Comparison of ENCODE assay signal across 8 cellular contexts in the genomic region with DNA sequence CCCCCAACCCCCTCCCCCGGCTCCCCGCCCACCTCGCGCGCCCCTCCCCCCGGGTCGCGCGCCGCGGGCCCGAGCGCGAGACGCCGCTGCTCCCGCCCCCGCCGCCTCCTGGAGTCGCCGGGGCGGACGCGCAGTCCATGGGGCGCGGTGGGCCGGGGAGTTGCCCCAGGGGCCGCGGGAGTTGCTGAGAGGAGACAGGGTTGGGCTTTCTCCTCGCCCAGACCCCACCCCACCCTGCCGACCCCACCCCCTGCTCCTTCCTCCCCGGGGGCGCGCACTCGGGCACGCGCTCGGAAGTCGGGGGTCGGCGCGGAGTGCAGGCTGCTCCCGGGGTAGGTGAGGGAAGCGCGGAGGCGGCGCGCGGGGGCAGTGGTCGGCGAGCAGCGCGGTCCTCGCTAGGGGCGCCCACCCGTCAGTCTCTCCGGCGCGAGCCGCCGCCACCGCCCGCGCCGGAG. TPM values are rescaled to one million over a fixed set of nuclear protein-coding genes. Genes with fewer than 3 reads are reported as not detected.
A peak's percentile ranks its signal among the peaks of the same experiment; 100 is the strongest.
DNase-seq lines count a peak whose midpoint lies in the region; ATAC-seq and TF ChIP-seq lines count a peak whose summit lies in the region.

A gene (plus strand): TSS at position 275 of the 455 bp plus-strand sequence. CDS start 297 bp downstream, outside the sequence.

- H3K23ac ChIP-seq in neuronal stem cell (ENCODE audit: low read depth, low read length, poor library complexity) = peak within 1 kb of the TSS; percentile 96

- BruUV-seq in Caco-2 (replicated peaks; lab: Mats Ljungman, UMichigan) = no TSS peak

- H3K4me3 ChIP-seq in Caco-2 (ENCODE audit: low read depth, low read length) = peak within 1 kb of the TSS; percentile 92
- H3K4me3 ChIP-seq in neuronal stem cell (ENCODE audit: low read length in 2 of 2) = peak within 1 kb of the TSS; percentile 91 to 96

- peak within 1 kb of the TSS; percentile 96 for H2BK5ac ChIP-seq in neuronal stem cell (ENCODE audit: low read length)

- WGBS in neuronal stem cell (ENCODE audit: extremely low coverage in 2 of 2, insufficient read length in 2 of 2, insufficient replicate concordance in 1 of 2), 2 donors = no CpG with 5 or more reads among the region's 65 CpGs

- DNase-seq in Caco-2 (peak; percentile 94 to 95), GM19240 (ENCODE audit: insufficient read length, low spot score) (peak; percentile 36), NCI-H526 (lab: John Stamatoyannopoulos, UW) (peak; percentile 70 to 98), glomerular endothelial cell (ENCODE audit: extremely low read depth, low read depth, low spot score) (no peak), neuronal stem cell (ENCODE audit: low spot score) (peak; percentile 91)
- DNase-seq in activated naive CD8-positive, alpha-beta T cell treated with anti-CD3 and anti-CD28 coated beads, Interleukin-2, amount 10 ng/mL, durations not matched to agents 7 days and 5 days = peak; percentile 45
- no peak for DNase-seq in NK-92 treated with Interleukin-12 subunit alpha and Interleukin-12 subunit beta, amount 100 ng/mL, for 24 hours (lab: John Stamatoyannopoulos, UW)

- H3K4me1 ChIP-seq in Caco-2 = peaks cover 45% of the 10 kb centered on the region
- peaks cover 9 to 23% of the 10 kb centered on the region in 2 donors for H3K4me1 ChIP-seq in neuronal stem cell (ENCODE audit: control insufficient read depth in 2 of 2, insufficient read depth in 1 of 2, low read depth in 1 of 2, low read length in 2 of 2)

- H2BK120ac ChIP-seq in neuronal stem cell (ENCODE audit: low read depth, low read length) = peak within 1 kb of the TSS; percentile 72

- no peak within 1 kb of the TSS for H3K14ac ChIP-seq in neuronal stem cell (ENCODE audit: low read length)

- H3K4me2 ChIP-seq in neuronal stem cell (ENCODE audit: insufficient read depth, low read length, poor library complexity, severe bottlenecking) = peak within 1 kb of the TSS; percentile 95

- TF ChIP-seq CTCF in Caco-2 (IDR thresholded peaks at IDR 0.05; ENCODE audit: insufficient read depth in 1 of 2, low read depth in 1 of 2, low read length in 1 of 2, severe bottlenecking in 1 of 2, unreplicated experiment in 1 of 2) = no peak

- H3K36me3 Mint-ChIP-seq in Caco-2 (ENCODE audit: insufficient read depth, unreplicated experiment) = peaks cover 40% of the 10 kb centered on the region
- H3K36me3 Mint-ChIP-seq in activated naive CD8-positive, alpha-beta T cell treated with anti-CD3 and anti-CD28 coated beads, Interleukin-2, amount 10 ng/mL, durations not matched to agents 7 days and 5 days = peaks cover 2% of the 10 kb centered on the region

- H3K4me1 Mint-ChIP-seq in Caco-2 (ENCODE audit: low read depth, unreplicated experiment) = peaks cover 30% of the 10 kb centered on the region
- H3K4me1 Mint-ChIP-seq in activated naive CD8-positive, alpha-beta T cell treated with anti-CD3 and anti-CD28 coated beads, Interleukin-2, amount 10 ng/mL, durations not matched to agents 7 days and 5 days = peaks cover 15% of the 10 kb centered on the region

- H3K27ac ChIP-seq in neuronal stem cell (replicated peaks; ENCODE audit: low read length) = peak within 1 kb of the TSS; percentile 97

- no peak within 1 kb of the TSS for H3K4ac ChIP-seq in neuronal stem cell (ENCODE audit: low read length)

- peak within 1 kb of the TSS; percentile 90 for H3K27ac Mint-ChIP-seq in Caco-2 (ENCODE audit: unreplicated experiment)
- no peak within 1 kb of the TSS for H3K27ac Mint-ChIP-seq in activated naive CD8-positive, alpha-beta T cell treated with anti-CD3 and anti-CD28 coated beads, Interleukin-2, amount 10 ng/mL, durations not matched to agents 7 days and 5 days

- H3K27me3 Mint-ChIP-seq in Caco-2 (ENCODE audit: insufficient read depth, unreplicated experiment) = no peaks in the 10 kb centered on the region
- peaks cover 77% of the 10 kb centered on the region for H3K27me3 Mint-ChIP-seq in activated naive CD8-positive, alpha-beta T cell treated with anti-CD3 and anti-CD28 coated beads, Interleukin-2, amount 10 ng/mL, durations not matched to agents 7 days and 5 days

- CTCF ChIA-PET in Caco-2 (lab: Charles Lee) = no interaction called here

- H2AFZ ChIP-seq in neuronal stem cell (ENCODE audit: low read length) = peak within 1 kb of the TSS; percentile 94

- intact Hi-C loops in Caco-2 (cut with micrococcal nuclease; ENCODE audit: unreplicated experiment) = loop anchor here (1.0 kb wide), 1 partner anchor 205 kb away; no protein-coding TSS in a partner anchor

- H2BK12ac ChIP-seq in neuronal stem cell (ENCODE audit: low read length) = peak within 1 kb of the TSS; percentile 59

- H3K9ac ChIP-seq in neuronal stem cell (ENCODE audit: low read depth, low read length, poor library complexity) = peak within 1 kb of the TSS; percentile 97

- H3K9me3 ChIP-seq in Caco-2 = no peaks in the 10 kb centered on the region
- no peaks in the 10 kb centered on the region for H3K9me3 ChIP-seq in neuronal stem cell (replicated peaks in 1 of 2; ENCODE audit: control insufficient read depth in 2 of 2, insufficient read depth in 1 of 2, low read depth in 1 of 2, low read length in 2 of 2)

- no peaks in the 10 kb centered on the region for H3K9me3 Mint-ChIP-seq in Caco-2 (ENCODE audit: unreplicated experiment)
- H3K9me3 Mint-ChIP-seq in activated naive CD8-positive, alpha-beta T cell treated with anti-CD3 and anti-CD28 coated beads, Interleukin-2, amount 10 ng/mL, durations not matched to agents 7 days and 5 days = no peaks in the 10 kb centered on the region

- H2BK15ac ChIP-seq in neuronal stem cell (ENCODE audit: low read length) = peak within 1 kb of the TSS; percentile 92

- ATAC-seq in HG03196 (IDR thresholded peaks at IDR 0.05; ENCODE audit: unreplicated experiment) = peak; percentile 24
- peak; percentile 26 for ATAC-seq in activated naive CD8-positive, alpha-beta T cell treated with anti-CD3 and anti-CD28 coated beads, Interleukin-2, amount 10 ng/mL, durations not matched to agents 7 days and 5 days (ENCODE audit: low read depth)

- H3K27me3 ChIP-seq in Caco-2 (replicated peaks; ENCODE audit: control insufficient read depth, insufficient read depth, low read length) = no peaks in the 10 kb centered on the region
- H3K27me3 ChIP-seq in neuronal stem cell (ENCODE audit: control insufficient read depth in 3 of 3, insufficient read depth in 3 of 3, low read depth in 1 of 3, low read length in 3 of 3) = no peaks in the 10 kb centered on the region

- H3K4me3 Mint-ChIP-seq in Caco-2 (ENCODE audit: unreplicated experiment) = peak within 1 kb of the TSS; percentile 97
- peak within 1 kb of the TSS; percentile 67 for H3K4me3 Mint-ChIP-seq in activated naive CD8-positive, alpha-beta T cell treated with anti-CD3 and anti-CD28 coated beads, Interleukin-2, amount 10 ng/mL, durations not matched to agents 7 days and 5 days

- H3K36me3 ChIP-seq in Caco-2 (ENCODE audit: control insufficient read depth, insufficient read depth, low read length) (no peaks in the 10 kb centered on the region), neuronal stem cell (replicated peaks in 1 of 2; ENCODE audit: control insufficient read depth in 2 of 2, insufficient read depth in 2 of 2, low read length in 2 of 2) (peaks cover 0 to 9% of the 10 kb centered on the region in 2 donors)

- H4K8ac ChIP-seq in neuronal stem cell (ENCODE audit: low read depth, low read length) = no peak within 1 kb of the TSS

- H3K79me1 ChIP-seq in neuronal stem cell (ENCODE audit: low read depth, low read length) = no peaks in the 10 kb centered on the region

- peak within 1 kb of the TSS; percentile 63 for H2AK5ac ChIP-seq in neuronal stem cell (ENCODE audit: low read depth, low read length)

- H4K91ac ChIP-seq in neuronal stem cell (ENCODE audit: low read depth, low read length, poor library complexity) = no peak within 1 kb of the TSS

- POLR2A ChIA-PET in Caco-2 (lab: Charles Lee) = no interaction called here
- POLR2A ChIA-PET in activated naive CD8-positive, alpha-beta T cell treated with anti-CD3 and anti-CD28 coated beads, Interleukin-2, amount 10 ng/mL, durations not matched to agents 7 days and 5 days (lab: Charles Lee) = no interaction called here

- H3K18ac ChIP-seq in neuronal stem cell (ENCODE audit: low read length) = peak within 1 kb of the TSS; percentile 99

RNA-seq across cellular contexts. Expression of the gene that starts here (rescaled TPM):
- total RNA-seq in Caco-2 (2022) (323 and 350 TPM in 2 replicates), glomerular endothelial cell (629 and 1,032 TPM in 2 replicates)
- under 1 TPM; 0.17 to 0.97 TPM for total RNA-seq in activated naive CD8-positive, alpha-beta T cell treated with anti-CD3 and anti-CD28 coated beads, Interleukin-2, amount 10 ng/mL, durations not matched to agents 7 days and 5 days
- 51.9 TPM for polyA plus RNA-seq in neuronal stem cell (2013, experiment 1 of 2)
- polyA plus RNA-seq in neuronal stem cell (2013, experiment 2 of 2) = 48.3 TPM

Comparison
In these comparisons a context has a peak if more than half of its experiments do, and no peak if none do; other contexts are left out.
1. RNA of the gene that starts here (total RNA-seq): 629 to 1,032 TPM in glomerular endothelial cell and 323 to 350 TPM in Caco-2; 0.17 to 0.97 TPM in activated naive CD8-positive, alpha-beta T cell treated with anti-CD3 and anti-CD28 coated beads, Interleukin-2, amount 10 ng/mL, durations not matched to agents 7 days and 5 days; every median in the first group is over 100 times any median in the second.
2. Peak in DNase-seq and ATAC-seq in activated naive CD8-positive, alpha-beta T cell treated with anti-CD3 and anti-CD28 coated beads, Interleukin-2, amount 10 ng/mL, durations not matched to agents 7 days and 5 days; RNA of the gene not detected or under 1 TPM.
3. DNase-seq: peak in Caco-2 (2 of 2), GM19240 (single experiment), NCI-H526 (2 of 2) and neuronal stem cell (single experiment); none in glomerular endothelial cell (single experiment) and NK-92 treated with Interleukin-12 subunit alpha and Interleukin-12 subunit beta, amount 100 ng/mL, for 24 hours (single experiment).